In genomic region chr15:70395164-70395563, GRCh38 we compare ENCODE assay signal across 27 cellular contexts.
"Had no signal": no experiment of that assay in that cellular context is flagged by ENCODE, and none has a peak within 500 bp of the region (broad histone marks: within the 10 kb centered on the region; RNA-seq: fewer than 3 reads in every experiment).

No MANE protein-coding gene starts in this region.

- H3K36me3 ChIP-seq: esophagus squamous epithelium, prostate gland, sigmoid colon, stomach, tibial nerve, upper lobe of left lung, vagina had no signal

- H3K9me3 ChIP-seq: esophagus squamous epithelium, mucosa of descending colon, prostate gland, sigmoid colon, stomach, upper lobe of left lung, vagina had no signal

- H3K27me3 ChIP-seq: sigmoid colon, stomach, tibial nerve, upper lobe of left lung, vagina had no signal

- H3K4me3 Mint-ChIP-seq: memory B cell; mesothelial cell of epicardium; natural killer cell treated with Interleukin-12 subunit alpha and Interleukin-12 subunit beta and Interleukin-15 and Interleukin-18, amount 100 ng/mL, for 72 hours; neural crest cell; stimulated activated effector memory CD8-positive, alpha-beta T cell treated with anti-CD3 and anti-CD28 coated beads, Interleukin-12 subunit alpha, Interleukin-12 subunit beta, amount 100 ng/mL, for 72 hours had no signal

- H3K4me1 ChIP-seq: parathyroid adenoma, prostate gland, tibial nerve, upper lobe of left lung, vagina had no signal

- H3K9me3 Mint-ChIP-seq: natural killer cell treated with Interleukin-12 subunit alpha and Interleukin-12 subunit beta and Interleukin-15 and Interleukin-18, amount 100 ng/mL, for 72 hours; stimulated activated effector memory CD8-positive, alpha-beta T cell treated with anti-CD3 and anti-CD28 coated beads, Interleukin-12 subunit alpha, Interleukin-12 subunit beta, amount 100 ng/mL, for 72 hours had no signal

- ATAC-seq: mucosa of descending colon; natural killer cell treated with Interleukin-12 subunit alpha and Interleukin-12 subunit beta and Interleukin-15 and Interleukin-18, amount 100 ng/mL, for 72 hours; right cardiac atrium; stimulated activated effector memory CD8-positive, alpha-beta T cell treated with anti-CD3 and anti-CD28 coated beads, Interleukin-12 subunit alpha, Interleukin-12 subunit beta, amount 100 ng/mL, for 72 hours had no signal

- H3K4me3 ChIP-seq: coronary artery, esophagus squamous epithelium, lung, mucosa of descending colon, prostate gland, sigmoid colon, stomach, tibial nerve, upper lobe of left lung, vagina had no signal

- H3K27ac Mint-ChIP-seq: memory B cell; mesothelial cell of epicardium; naive B cell; natural killer cell treated with Interleukin-12 subunit alpha and Interleukin-12 subunit beta and Interleukin-15 and Interleukin-18, amount 100 ng/mL, for 72 hours; stimulated activated effector memory CD8-positive, alpha-beta T cell treated with anti-CD3 and anti-CD28 coated beads, Interleukin-12 subunit alpha, Interleukin-12 subunit beta, amount 100 ng/mL, for 72 hours had no signal

- H3K9ac ChIP-seq: parathyroid adenoma had no signal

- DNase-seq: dermis blood vessel endothelial cell; effector memory CD4-positive, alpha-beta T cell; erythroblast; esophagus squamous epithelium; mucosa of descending colon; naive B cell; right cardiac atrium; sigmoid colon; stimulated activated CD4-positive, alpha-beta T cell treated with anti-CD3 and anti-CD28 coated beads, Interleukin-2, amount 100 ng/mL, for 24 hours; stimulated activated CD4-positive, alpha-beta T cell treated with anti-CD3 and anti-CD28 coated beads, Interleukin-4, amount 100 ng/mL, for 24 hours; stimulated activated naive CD4-positive, alpha-beta T cell treated with Interleukin-2 at 50 U/mL for 16 hours; stomach had no signal

- FAIRE-seq: endometrium, frontal cortex, keratinocyte had no signal

- H3K36me3 Mint-ChIP-seq: memory B cell; mesothelial cell of epicardium; naive B cell; natural killer cell treated with Interleukin-12 subunit alpha and Interleukin-12 subunit beta and Interleukin-15 and Interleukin-18, amount 100 ng/mL, for 72 hours; stimulated activated effector memory CD8-positive, alpha-beta T cell treated with anti-CD3 and anti-CD28 coated beads, Interleukin-12 subunit alpha, Interleukin-12 subunit beta, amount 100 ng/mL, for 72 hours had no signal

- H3K4me1 Mint-ChIP-seq: stimulated activated effector memory CD8-positive, alpha-beta T cell treated with anti-CD3 and anti-CD28 coated beads, Interleukin-12 subunit alpha, Interleukin-12 subunit beta, amount 100 ng/mL, for 72 hours had no signal

- H3K27ac ChIP-seq: coronary artery, esophagus squamous epithelium, parathyroid adenoma, prostate gland, sigmoid colon, stomach, tibial nerve, upper lobe of left lung, vagina had no signal
